In genomic region chr13:36323408-36323807, GRCh38 we compare ENCODE assay signal across 15 cellular contexts. TPM values are rescaled to one million over a fixed set of nuclear protein-coding genes. Genes with fewer than 3 reads are reported as not detected.
DNase-seq lines count a peak whose midpoint lies in the region; ATAC-seq, FAIRE-seq and TF ChIP-seq lines count a peak whose summit lies in the region.
"Had no signal": no experiment of that assay in that cellular context is flagged by ENCODE, and none has a peak within 500 bp of the region (broad histone marks: within the 10 kb centered on the region; RNA-seq: fewer than 3 reads in every experiment).

No MANE protein-coding gene starts in this region.

- no peaks in the 10 kb centered on the region for H4K20me1 ChIP-seq in H1 (replicated peaks in 1 of 2; ENCODE audit: control insufficient read depth in 1 of 2, insufficient read depth in 2 of 2, low read length in 2 of 2)

- peaks cover 2% of the 10 kb centered on the region; the same call in 1 of the 2 replicates for H3K79me1 ChIP-seq in H1 (ENCODE audit: low read depth, low read length)
- peaks cover 15% of the 10 kb centered on the region for H3K79me1 ChIP-seq in trophoblast cell (ENCODE audit: low read length)

- no peak overlapping the region for H2BK20ac ChIP-seq in H1 (ENCODE audit: low read length)

- H3K23ac ChIP-seq in H1 (ENCODE audit: insufficient read length): no peak overlapping the region
- H3K23ac ChIP-seq in trophoblast cell (ENCODE audit: low read length): no peak overlapping the region

- no peaks in the 10 kb centered on the region for H3K9me3 ChIP-seq in SJCRH30 (replicated peaks)
- no peaks in the 10 kb centered on the region; a peak in 1 of 4 replicates for H3K9me3 ChIP-seq in H1 (ENCODE audit: insufficient read depth in 2 of 2, low read depth in 1 of 2, low read length in 1 of 2)
- H3K9me3 ChIP-seq in trophoblast cell (ENCODE audit: insufficient read depth, low read depth, low read length): no peaks in the 10 kb centered on the region

- no peaks in the 10 kb centered on the region for H3K27me3 Mint-ChIP-seq in HFFc6 (ENCODE audit: insufficient read depth)
- H3K27me3 Mint-ChIP-seq: B cell; CD4-positive, alpha-beta T cell had no signal

- H2AK5ac ChIP-seq in H1 (ENCODE audit: low read depth, low read length) (no peak overlapping the region), trophoblast cell (ENCODE audit: low read length) (peak overlapping the region; percentile 94)

- POLR2A ChIA-PET in H1 (lab: Charles Lee; ENCODE audit: partially characterized antibody): interaction anchor here (4.7 kb wide), 1 partner anchor 26 kb away, joined by 30 read pairs; the partner anchor contains the start of gene CCDC169

- peaks cover 56% of the 10 kb centered on the region for H3K36me3 Mint-ChIP-seq in HFFc6 (ENCODE audit: low read depth)
- H3K36me3 Mint-ChIP-seq in activated naive CD4-positive, alpha-beta T cell treated with anti-CD3 and anti-CD28 coated beads, Interleukin-2, amount 50 U/mL, for 72 hours: peaks cover 7 to 28% of the 10 kb centered on the region in 2 donors

- H4K5ac ChIP-seq in H1 (ENCODE audit: insufficient read length, low read depth, low read length): peak overlapping the region; percentile 18

- H4K8ac ChIP-seq in H1 (ENCODE audit: extremely low read depth, insufficient read depth, low read length) (no peak overlapping the region), trophoblast cell (ENCODE audit: low read depth, low read length) (peak overlapping the region; percentile 7)

- H3K9ac ChIP-seq in H1 (replicated peaks in 1 of 4; ENCODE audit: extremely low read depth in 1 of 4, low read depth in 3 of 4, low read length in 3 of 4) (no peak overlapping the region), trophoblast cell (ENCODE audit: low read length) (no peak overlapping the region)

- H3K4me1 ChIP-seq in SJCRH30 (peaks cover 12% of the 10 kb centered on the region), H1 (replicated peaks in 1 of 4; ENCODE audit: control insufficient read depth in 3 of 4, insufficient read depth in 4 of 4, low read length in 3 of 4) (peaks cover 0 to 7% (median 3%) of the 10 kb centered on the region in 4 experiments; a peak in 3 of 7 replicates), trophoblast cell (ENCODE audit: control insufficient read depth in 1 of 2, insufficient read depth in 2 of 2, low read length in 2 of 2) (peaks cover 3 to 11% of the 10 kb centered on the region in 2 experiments)

- H3K4ac ChIP-seq in H1 (replicated peaks; ENCODE audit: insufficient read length, low read depth, low read length) (no peak overlapping the region), trophoblast cell (ENCODE audit: low read depth, low read length) (no peak overlapping the region)

- no peak for FAIRE-seq in H1 (lab: Jason Lieb, UNC)

- H3K14ac ChIP-seq in H1 (ENCODE audit: insufficient read length) (no peak overlapping the region), trophoblast cell (ENCODE audit: low read length) (peak overlapping the region; percentile 6)

- H3K18ac ChIP-seq in H1 (ENCODE audit: extremely low read depth, low read length) (no peak overlapping the region), trophoblast cell (ENCODE audit: low read length) (no peak overlapping the region)

- no peak overlapping the region for H4K91ac ChIP-seq in H1 (replicated peaks; ENCODE audit: insufficient read length, low read length)
- H4K91ac ChIP-seq in trophoblast cell (ENCODE audit: low read depth, low read length): peak overlapping the region; percentile 83

- H2BK15ac ChIP-seq in H1 (ENCODE audit: low read length): no peak overlapping the region

- H4K12ac ChIP-seq in trophoblast cell (ENCODE audit: low read depth, low read length): no peak overlapping the region

- CTCF ChIA-PET in H1 (lab: Charles Lee; ENCODE audit: partially characterized antibody): interaction anchor here (0.7 to 1.5 kb wide), 3 partner anchors 14 to 40 kb away, joined by 3 to 6 read pairs (median 5); no protein-coding TSS in a partner anchor

- H3K4me3 ChIP-seq in SJCRH30: no peak overlapping the region
- no peak overlapping the region for H3K4me3 ChIP-seq in H1 (ENCODE audit: extremely low read depth in 1 of 4, insufficient read depth in 2 of 4, low read depth in 3 of 4, low read length in 4 of 4)
- no peak overlapping the region for H3K4me3 ChIP-seq in trophoblast cell (ENCODE audit: low read depth, low read length)

- H3K4me2 ChIP-seq in H1 (ENCODE audit: insufficient read depth in 1 of 2, low read depth in 2 of 2, low read length in 2 of 2) (no peak overlapping the region), trophoblast cell (ENCODE audit: low read length) (no peak overlapping the region)

- peak overlapping the region; percentile 77 for H3K27ac Mint-ChIP-seq in HFFc6
- no peak overlapping the region for H3K27ac Mint-ChIP-seq in activated naive CD4-positive, alpha-beta T cell treated with anti-CD3 and anti-CD28 coated beads, Interleukin-2, amount 50 U/mL, for 72 hours
- H3K27ac Mint-ChIP-seq: B cell; CD4-positive, alpha-beta T cell had no signal

- H3K56ac ChIP-seq in H1 (replicated peaks; ENCODE audit: insufficient read length, low read depth, low read length): no peak overlapping the region

- peak overlapping the region; percentile 61; the same call in 1 of the 2 replicates for H2BK5ac ChIP-seq in H1 (ENCODE audit: low read depth, low read length)
- H2BK5ac ChIP-seq in trophoblast cell (ENCODE audit: low read depth, low read length, poor library complexity): peak overlapping the region; percentile 88

- H2AFZ ChIP-seq in H1 (ENCODE audit: low read length) (no peak overlapping the region), trophoblast cell (ENCODE audit: insufficient read depth, low read length, poor library complexity) (no peak overlapping the region)

- H3K36me3 ChIP-seq in SJCRH30: peaks cover 63% of the 10 kb centered on the region
- peaks cover 0 to 38% (median 7%) of the 10 kb centered on the region in 4 experiments; a peak in 3 of 8 replicates for H3K36me3 ChIP-seq in H1 (ENCODE audit: control insufficient read depth in 2 of 4, insufficient read depth in 4 of 4, low read length in 3 of 4)
- peaks cover 7 to 8% of the 10 kb centered on the region in 2 experiments for H3K36me3 ChIP-seq in trophoblast cell (ENCODE audit: control insufficient read depth in 1 of 2, insufficient read depth in 2 of 2, low read length in 2 of 2)

- no peaks in the 10 kb centered on the region for H3K79me2 ChIP-seq in H1 (ENCODE audit: control insufficient read depth in 1 of 2, insufficient read depth in 2 of 2, low read length in 2 of 2)
- H3K79me2 ChIP-seq in trophoblast cell (ENCODE audit: control insufficient read depth, insufficient read depth, low read length, poor library complexity): no peaks in the 10 kb centered on the region

- DNase-seq in HFFc6: no peak
- DNase-seq in SJCRH30: no peak
- DNase-seq in H1 (ENCODE audit: low read depth in 1 of 2, low spot score in 2 of 2): no peak
- DNase-seq in trophoblast cell: no peak
- DNase-seq in activated naive CD4-positive, alpha-beta T cell treated with anti-CD3 and anti-CD28 coated beads, Interleukin-2, amount 50 U/mL, for 72 hours (ENCODE audit: low spot score in 2 of 2): no peak
- DNase-seq in NCI-H146 treated with DMSO at 0.1 percent for 48 hours (lab: John Stamatoyannopoulos, UW; ENCODE audit: unreplicated experiment): no peak
- no peak for DNase-seq in NCI-H69 (lab: John Stamatoyannopoulos, UW)
- DNase-seq: 8988T; C1 segment of cervical spinal cord; Calu3; CD4-positive, alpha-beta T cell; DMS 273 treated with DMSO at 0.1 percent for 48 hours; H7 had no signal

- TF ChIP-seq EP300 in H1 (IDR thresholded peaks at IDR 0.05; ENCODE audit: borderline replicate concordance in 1 of 2, low read depth in 2 of 2, low read length in 2 of 2): no peak

- H3K23me2 ChIP-seq in H1 (ENCODE audit: low read depth, low read length): no peaks in the 10 kb centered on the region

- H2BK120ac ChIP-seq in H1 (replicated peaks; ENCODE audit: low read depth, low read length): no peak overlapping the region
- peak overlapping the region; percentile 98 for H2BK120ac ChIP-seq in trophoblast cell (ENCODE audit: insufficient read depth, low read length, poor library complexity)

- H3K4me3 Mint-ChIP-seq in HFFc6: no peak overlapping the region
- H3K4me3 Mint-ChIP-seq: B cell; CD4-positive, alpha-beta T cell had no signal

- no peak for TF ChIP-seq POLR2A in H1 (IDR thresholded peaks at IDR 0.05; ENCODE audit: control extremely low read depth in 1 of 2, low read depth in 2 of 2, low read length in 2 of 2)

- WGBS in H1 (ENCODE audit: extremely low coverage in 1 of 2, insufficient coverage in 1 of 2, insufficient read length in 1 of 2, insufficient replicate concordance in 2 of 2, low coverage in 1 of 2, low lambda C conversion rate in 2 of 2, missing lambda C conversion rate in 1 of 2), 2 experiments: 93% methylated on average over 3 of the region's 3 CpGs; no CpG with 5 or more reads in 1 of the 2 experiments
- no CpG with 5 or more reads among the region's 3 CpGs for WGBS in trophoblast cell (ENCODE audit: extremely low coverage, insufficient coverage, insufficient read length)

- no peak overlapping the region for H2BK12ac ChIP-seq in H1 (ENCODE audit: low read depth, low read length)
- peak overlapping the region; percentile 95 for H2BK12ac ChIP-seq in trophoblast cell (ENCODE audit: low read length)

- ATAC-seq in SK-N-SH treated with all-trans-retinoic acid at 6 μM for 48 hours: no peak
- no peak for ATAC-seq in activated naive CD4-positive, alpha-beta T cell treated with anti-CD3 and anti-CD28 coated beads, Interleukin-2, amount 50 U/mL, for 72 hours

- TF ChIP-seq RAD21 in H1 (IDR thresholded peaks at IDR 0.05 in 1 of 2, conservative IDR thresholded peaks at IDR 0.05 in 1 of 2; ENCODE audit: low read depth in 2 of 2, low read length in 2 of 2): no peak

- H3K9me3 Mint-ChIP-seq in HFFc6: no peaks in the 10 kb centered on the region
- no peaks in the 10 kb centered on the region for H3K9me3 Mint-ChIP-seq in activated naive CD4-positive, alpha-beta T cell treated with anti-CD3 and anti-CD28 coated beads, Interleukin-2, amount 50 U/mL, for 72 hours
- H3K9me3 Mint-ChIP-seq: CD4-positive, alpha-beta T cell had no signal

- H3K27ac ChIP-seq in SJCRH30 (peak overlapping the region; percentile 68), H1 (ENCODE audit: low read depth, low read length) (no peak overlapping the region), trophoblast cell (ENCODE audit: low read depth, low read length) (peak overlapping the region; percentile 93)

- no peak for TF ChIP-seq CTCF in HFFc6 (IDR thresholded peaks at IDR 0.05)
- TF ChIP-seq CTCF in H1 (IDR thresholded peaks at IDR 0.05; ENCODE audit: control extremely low read depth in 1 of 3, insufficient read depth in 1 of 3, low read depth in 1 of 3, low read length in 3 of 3): no peak

- H3K27me3 ChIP-seq in SJCRH30 (no peaks in the 10 kb centered on the region), H1 (replicated peaks in 1 of 4; ENCODE audit: control insufficient read depth in 3 of 4, extremely low read depth in 1 of 4, insufficient read depth in 3 of 4, low read length in 3 of 4) (no peaks in the 10 kb centered on the region), trophoblast cell (ENCODE audit: insufficient read depth, low read length) (no peaks in the 10 kb centered on the region)

- H3K4me1 Mint-ChIP-seq in HFFc6 (ENCODE audit: low read depth): peaks cover 25% of the 10 kb centered on the region
- H3K4me1 Mint-ChIP-seq: B cell had no signal

RNA-seq across cellular contexts. Expression of gene SPART, which starts 22.8 kb away (rescaled TPM):
- 10 to 100 TPM; 54.3 to 67.1 (median 58.6) TPM for total RNA-seq in HFFc6 (2021; fragmentation: NEBNext Ultra II Directional; extraction: Animal tissue kit (Norgen Biotek cat#: 25700))
- 130 and 136 TPM in 2 replicates for total RNA-seq in SJCRH30 (2014; rRNA removed; shearing (Covaris generic))
- total RNA-seq in H1 (2021; fragmentation: NEBNext Ultra II Directional; extraction: Animal tissue kit (Norgen Biotek cat#: 25700)): 68.2 and 74.1 TPM in 2 replicates
- polyA plus RNA-seq in H1 (2011; rRNA removed): 15.3 and 27.2 TPM in 2 replicates
- polyA plus RNA-seq in H1 (2011; cell fraction: cytosol; rRNA removed): 29.3 TPM
- 19.6 TPM for polyA plus RNA-seq in H1 (2011; cell fraction: nucleus; rRNA removed)
- polyA plus RNA-seq in H1 (2012, experiment 1 of 2): 54.3 to 63.1 TPM (median 58.9 TPM) in 4 replicates
- 2.9 TPM for polyA plus RNA-seq in H1 (2012, experiment 2 of 2)
- polyA plus RNA-seq in H1 (2013, experiment 1 of 2): 66.0 TPM
- 66.9 TPM for polyA plus RNA-seq in H1 (2013, experiment 2 of 2)
- 41.7 and 49.6 TPM in 2 replicates for polyA minus RNA-seq in H1 (2011; rRNA and poly(A)+ RNA removed)
- polyA minus RNA-seq in H1 (2011; cell fraction: cytosol; rRNA and poly(A)+ RNA removed): 40.7 TPM
- polyA minus RNA-seq in H1 (2011; cell fraction: nucleus; rRNA and poly(A)+ RNA removed): 25.6 TPM
- polyA plus RNA-seq in trophoblast cell (2013): 88.2 and 93.0 TPM in 2 replicates
- total RNA-seq in activated naive CD4-positive, alpha-beta T cell treated with anti-CD3 and anti-CD28 coated beads, Interleukin-2, amount 50 U/mL, for 72 hours: 10 to 100 TPM; 21.9 to 23.9 TPM
- total RNA-seq: Calu3 had no signal

RNA-seq across cellular contexts. Expression of gene CCDC169, which starts 25.8 kb away (rescaled TPM):
- total RNA-seq in HFFc6 (2021; fragmentation: NEBNext Ultra II Directional; extraction: Animal tissue kit (Norgen Biotek cat#: 25700)): 1 to 10 TPM; 1.3 to 2.5 (median 2.1) TPM
- 5.6 and 8.5 TPM in 2 replicates for total RNA-seq in SJCRH30 (2014; rRNA removed; shearing (Covaris generic))
- 43.3 and 44.0 TPM in 2 replicates for total RNA-seq in H1 (2021; fragmentation: NEBNext Ultra II Directional; extraction: Animal tissue kit (Norgen Biotek cat#: 25700))
- polyA plus RNA-seq in H1 (2011; rRNA removed): 5.3 and 7.2 TPM in 2 replicates
- 17.2 TPM for polyA plus RNA-seq in H1 (2011; cell fraction: cytosol; rRNA removed)
- polyA plus RNA-seq in H1 (2011; cell fraction: nucleus; rRNA removed): 4.3 TPM
- 12.3 to 24.6 TPM (median 21.2 TPM) in 4 replicates for polyA plus RNA-seq in H1 (2012, experiment 1 of 2)
- polyA plus RNA-seq in H1 (2012, experiment 2 of 2): 2.0 TPM
- 21.9 TPM for polyA plus RNA-seq in H1 (2013, experiment 1 of 2)
- polyA plus RNA-seq in H1 (2013, experiment 2 of 2): 18.2 TPM
- polyA minus RNA-seq in H1 (2011; rRNA and poly(A)+ RNA removed): 12.6 and 13.0 TPM in 2 replicates
- polyA minus RNA-seq in H1 (2011; cell fraction: cytosol; rRNA and poly(A)+ RNA removed): 11.6 TPM
- polyA minus RNA-seq in H1 (2011; cell fraction: nucleus; rRNA and poly(A)+ RNA removed): 46.0 TPM
- 2.9 and 3.9 TPM in 2 replicates for polyA plus RNA-seq in trophoblast cell (2013)
- total RNA-seq in activated naive CD4-positive, alpha-beta T cell treated with anti-CD3 and anti-CD28 coated beads, Interleukin-2, amount 50 U/mL, for 72 hours: under 1 TPM; 0.46 to 0.62 TPM
- total RNA-seq: B cell; Calu3; CD4-positive, alpha-beta T cell had no signal
